ENCODE assay signal across 10 cellular contexts in genomic region chr17:43701318-43701743, GRCh38. TPM values are rescaled to one million over a fixed set of nuclear protein-coding genes. Genes with fewer than 3 reads are reported as not detected.
A peak's percentile ranks its signal among the peaks of the same experiment; 100 is the strongest.
DNase-seq lines count a peak whose midpoint lies in the region; ATAC-seq, FAIRE-seq and TF ChIP-seq lines count a peak whose summit lies in the region.
"Had no signal": no experiment of that assay in that cellular context is flagged by ENCODE, and none has a peak within 500 bp of the region (broad histone marks: within the 10 kb centered on the region; RNA-seq: fewer than 3 reads in every experiment).

No MANE protein-coding gene starts in this region.

- no peak overlapping the region for H3K9ac ChIP-seq in kidney (ENCODE audit: low read length in 2 of 2)

- H3K4me1 Mint-ChIP-seq in activated CD4-positive, alpha-beta T cell treated with anti-CD3 and anti-CD28 coated beads, Interleukin-2, amount 10 ng/mL, durations not matched to agents 24 days and 14 days, result peaks cover 8% of the 10 kb centered on the region

- no peaks in the 10 kb centered on the region for H3K9me3 ChIP-seq in kidney (ENCODE audit: control insufficient read depth in 1 of 2, low read length in 2 of 2)

- FAIRE-seq in kidney (lab: Jason Lieb, UNC), result no peak

- H3K9me3 Mint-ChIP-seq in activated CD4-positive, alpha-beta T cell treated with anti-CD3 and anti-CD28 coated beads, Interleukin-2, amount 10 ng/mL, durations not matched to agents 24 days and 14 days, result peaks cover 3% of the 10 kb centered on the region

- no peaks in the 10 kb centered on the region for H3K36me3 ChIP-seq in kidney (ENCODE audit: control insufficient read depth in 1 of 2, insufficient read depth in 2 of 2, low read length in 2 of 2)

- H3K36me3 Mint-ChIP-seq in activated CD4-positive, alpha-beta T cell treated with anti-CD3 and anti-CD28 coated beads, Interleukin-2, amount 10 ng/mL, durations not matched to agents 24 days and 14 days (ENCODE audit: low read depth), result no peaks in the 10 kb centered on the region

- ATAC-seq in stimulated activated naive CD8-positive, alpha-beta T cell treated with anti-CD3 and anti-CD28 coated beads, Interleukin-15, Interleukin-2, amounts not matched to agents 100 U/mL and 50 U/mL, for 24 hours, result peak; percentile 80
- ATAC-seq in GM18517 (IDR thresholded peaks at IDR 0.05; ENCODE audit: unreplicated experiment), result no peak

- no peak overlapping the region for H3K27ac ChIP-seq in kidney (ENCODE audit: low read depth in 2 of 2, low read length in 2 of 2)
- H3K27ac ChIP-seq: C4-2B, SK-N-MC had no signal

- peak overlapping the region; percentile 34 for H3K27ac Mint-ChIP-seq in activated CD4-positive, alpha-beta T cell treated with anti-CD3 and anti-CD28 coated beads, Interleukin-2, amount 10 ng/mL, durations not matched to agents 24 days and 14 days

- H3K4me3 ChIP-seq in epithelial cell of esophagus (ENCODE audit: low read length) (no peak overlapping the region), kidney (ENCODE audit: low read length in 2 of 2) (no peak overlapping the region)
- H3K4me3 ChIP-seq: SK-N-MC had no signal

- H3K4me3 Mint-ChIP-seq in activated CD4-positive, alpha-beta T cell treated with anti-CD3 and anti-CD28 coated beads, Interleukin-2, amount 10 ng/mL, durations not matched to agents 24 days and 14 days, result peak overlapping the region; percentile 41

- peak; percentile 74 for DNase-seq in activated CD4-positive, alpha-beta T cell treated with anti-CD3 and anti-CD28 coated beads, Interleukin-2, amount 10 ng/mL, durations not matched to agents 24 days and 14 days
- DNase-seq in activated CD4-positive, alpha-beta T cell treated with anti-CD3 and anti-CD28 coated beads, Interleukin-2, amount 50 U/mL, for 1 hour, result no peak
- peak; percentile 90 for DNase-seq in SW480 (ENCODE audit: low spot score)
- peak; percentile 44 for DNase-seq in epithelial cell of esophagus (ENCODE audit: low read depth)
- peak; percentile 71 for DNase-seq in stimulated activated naive CD8-positive, alpha-beta T cell treated with anti-CD3 and anti-CD28 coated beads, Interleukin-15, Interleukin-2, amounts not matched to agents 100 U/mL and 50 U/mL, for 24 hours
- no peak for DNase-seq in cardiac septum (ENCODE audit: low spot score)
- DNase-seq in kidney, result no peak

- no peak for TF ChIP-seq CTCF in epithelial cell of esophagus (IDR thresholded peaks at IDR 0.05; ENCODE audit: insufficient read depth, low read depth, low read length, missing control alignments)
- TF ChIP-seq CTCF in kidney (IDR thresholded peaks at IDR 0.05; ENCODE audit: borderline replicate concordance, extremely low read depth, insufficient read depth), result no peak

- intact Hi-C loops in activated CD4-positive, alpha-beta T cell treated with anti-CD3 and anti-CD28 coated beads, Interleukin-2, amount 10 ng/mL, durations not matched to agents 24 days and 14 days (cut with micrococcal nuclease), result no loop called here
- intact Hi-C loops in cardiac septum (cut with DNase I), result no loop called here
- intact Hi-C loops in kidney (cut with DNase I), result no loop called here

- peaks cover 21% of the 10 kb centered on the region for H3K27me3 Mint-ChIP-seq in activated CD4-positive, alpha-beta T cell treated with anti-CD3 and anti-CD28 coated beads, Interleukin-2, amount 10 ng/mL, durations not matched to agents 24 days and 14 days

- peaks cover 0 to 3% of the 10 kb centered on the region in 2 donors for H3K4me1 ChIP-seq in kidney (ENCODE audit: control insufficient read depth in 1 of 2, insufficient read depth in 1 of 2, low read depth in 1 of 2, low read length in 2 of 2)

RNA-seq across cellular contexts. Expression of gene MEOX1, which starts 39.6 kb away (rescaled TPM):
- total RNA-seq in activated CD4-positive, alpha-beta T cell treated with anti-CD3 and anti-CD28 coated beads, Interleukin-2, amount 10 ng/mL, durations not matched to agents 24 days and 14 days, result 0.21 and 0.50 TPM in 2 replicates
- 19.8 TPM for total RNA-seq in cardiac septum
- 1.4 TPM for total RNA-seq in kidney
- polyA plus RNA-seq in kidney (ENCODE audit: insufficient read depth, low read depth, low replicate concordance), result not detected

RNA-seq across cellular contexts. Expression of gene SOST, which starts 57.3 kb away (rescaled TPM):
- total RNA-seq in activated CD4-positive, alpha-beta T cell treated with anti-CD3 and anti-CD28 coated beads, Interleukin-2, amount 10 ng/mL, durations not matched to agents 24 days and 14 days, result not detected in 2 replicates
- total RNA-seq in cardiac septum (0.24 TPM), kidney (0.09 TPM)
- polyA plus RNA-seq in kidney (ENCODE audit: insufficient read depth, low read depth, low replicate concordance), result 15.1 TPM

Comparison
In these comparisons a context has a peak if more than half of its experiments do, and no peak if none do; other contexts are left out.
1. DNase-seq: peak in activated CD4-positive, alpha-beta T cell treated with anti-CD3 and anti-CD28 coated beads, Interleukin-2, amount 10 ng/mL, durations not matched to agents 24 days and 14 days (single experiment), SW480 (single experiment), epithelial cell of esophagus (single experiment) and stimulated activated naive CD8-positive, alpha-beta T cell treated with anti-CD3 and anti-CD28 coated beads, Interleukin-15, Interleukin-2, amounts not matched to agents 100 U/mL and 50 U/mL, for 24 hours (single experiment); none in activated CD4-positive, alpha-beta T cell treated with anti-CD3 and anti-CD28 coated beads, Interleukin-2, amount 50 U/mL, for 1 hour (single experiment), cardiac septum (single experiment) and kidney (single experiment).